23 cellular contexts compared by ENCODE assay signal in genomic region chr1:214385428-214385827, GRCh38.
"Had no signal": no experiment of that assay in that cellular context is flagged by ENCODE, and none has a peak within 500 bp of the region (broad histone marks: within the 10 kb centered on the region; RNA-seq: fewer than 3 reads in every experiment).

No MANE protein-coding gene starts in this region.

- FAIRE-seq: keratinocyte, small intestine had no signal

- H3K4me1 Mint-ChIP-seq: naive B cell; nephron; neural progenitor cell; stimulated activated naive B cell treated with anti-CD40 and anti-IgM and Interleukin-4, amounts not matched to agents 10 μg/mL and 1 μg/mL and 100 μg/mL, for 72 hours had no signal

- H3K27me3 ChIP-seq: dorsolateral prefrontal cortex, gastrocnemius medialis, neural progenitor cell, right lobe of liver, suprapubic skin, vagina had no signal

- H3K27ac ChIP-seq: dorsolateral prefrontal cortex, lower lobe of right lung, neural progenitor cell, parathyroid adenoma, right lobe of liver, suprapubic skin, vagina had no signal

- H3K79me2 ChIP-seq: parathyroid adenoma had no signal

- H3K9ac ChIP-seq: neural progenitor cell, parathyroid adenoma had no signal

- H2AFZ ChIP-seq: neural progenitor cell, parathyroid adenoma had no signal

- H3K4me1 ChIP-seq: lower lobe of right lung, parathyroid adenoma, right lobe of liver, suprapubic skin, vagina had no signal

- H3K4me2 ChIP-seq: neural progenitor cell had no signal

- H3K27me3 Mint-ChIP-seq: progenitor cell of endocrine pancreas; stimulated activated naive CD8-positive, alpha-beta T cell treated with anti-CD3 and anti-CD28 coated beads, Interleukin-15, Interleukin-2, amounts not matched to agents 100 ng/mL and 50 ng/mL, for 24 hours had no signal

- H3K9me3 Mint-ChIP-seq: naive B cell; nephron; neural progenitor cell; stimulated activated naive B cell treated with anti-CD40 and anti-IgM and Interleukin-4, amounts not matched to agents 10 μg/mL and 1 μg/mL and 100 μg/mL, for 72 hours; stimulated activated naive CD8-positive, alpha-beta T cell treated with anti-CD3 and anti-CD28 coated beads, Interleukin-15, Interleukin-2, amounts not matched to agents 100 ng/mL and 50 ng/mL, for 24 hours had no signal

- DNase-seq: dorsolateral prefrontal cortex; effector CD4-positive, alpha-beta T cell; foreskin fibroblast; gastrocnemius medialis; head of caudate nucleus; left ventricle myocardium superior; lower lobe of right lung; mucosa of descending colon; naive B cell; right lobe of liver; small intestine; stimulated activated CD4-positive, alpha-beta T cell treated with anti-CD3 and anti-CD28 coated beads, Interleukin-15, amount 100 ng/mL, for 24 hours; stimulated activated CD4-positive, alpha-beta T cell treated with anti-CD3 and anti-CD28 coated beads, Interleukin-2, amount 100 ng/mL, for 48 hours; stimulated activated naive B cell treated with anti-CD40 and anti-IgM and Interleukin-4, amounts not matched to agents 10 μg/mL and 1 μg/mL and 100 μg/mL, for 72 hours; trophoblast cell had no signal

- H3K36me3 Mint-ChIP-seq: naive B cell; stimulated activated naive B cell treated with anti-CD40 and anti-IgM and Interleukin-4, amounts not matched to agents 10 μg/mL and 1 μg/mL and 100 μg/mL, for 72 hours had no signal

- H3K27ac Mint-ChIP-seq: naive B cell; nephron; neural progenitor cell; progenitor cell of endocrine pancreas; stimulated activated naive B cell treated with anti-CD40 and anti-IgM and Interleukin-4, amounts not matched to agents 10 μg/mL and 1 μg/mL and 100 μg/mL, for 72 hours; stimulated activated naive CD8-positive, alpha-beta T cell treated with anti-CD3 and anti-CD28 coated beads, Interleukin-15, Interleukin-2, amounts not matched to agents 100 ng/mL and 50 ng/mL, for 24 hours had no signal

- H3K36me3 ChIP-seq: neural progenitor cell, right lobe of liver had no signal

- H3K4me3 Mint-ChIP-seq: naive B cell; nephron; neural progenitor cell; stimulated activated naive B cell treated with anti-CD40 and anti-IgM and Interleukin-4, amounts not matched to agents 10 μg/mL and 1 μg/mL and 100 μg/mL, for 72 hours; stimulated activated naive CD8-positive, alpha-beta T cell treated with anti-CD3 and anti-CD28 coated beads, Interleukin-15, Interleukin-2, amounts not matched to agents 100 ng/mL and 50 ng/mL, for 24 hours had no signal

- ATAC-seq: gastrocnemius medialis; left ventricle myocardium superior; lower lobe of right lung; mucosa of descending colon; right lobe of liver; stimulated activated naive B cell treated with anti-CD40 and anti-IgM and Interleukin-4, amounts not matched to agents 10 μg/mL and 1 μg/mL and 100 μg/mL, for 72 hours had no signal

- H3K9me3 ChIP-seq: gastrocnemius medialis, lower lobe of right lung, mucosa of descending colon, right lobe of liver, suprapubic skin, vagina had no signal

- H3K4me3 ChIP-seq: dorsolateral prefrontal cortex, gastrocnemius medialis, lower lobe of right lung, mucosa of descending colon, neural progenitor cell, right lobe of liver, suprapubic skin, vagina had no signal
